1 cellular context compared by ENCODE assay signal in the genomic region with DNA sequence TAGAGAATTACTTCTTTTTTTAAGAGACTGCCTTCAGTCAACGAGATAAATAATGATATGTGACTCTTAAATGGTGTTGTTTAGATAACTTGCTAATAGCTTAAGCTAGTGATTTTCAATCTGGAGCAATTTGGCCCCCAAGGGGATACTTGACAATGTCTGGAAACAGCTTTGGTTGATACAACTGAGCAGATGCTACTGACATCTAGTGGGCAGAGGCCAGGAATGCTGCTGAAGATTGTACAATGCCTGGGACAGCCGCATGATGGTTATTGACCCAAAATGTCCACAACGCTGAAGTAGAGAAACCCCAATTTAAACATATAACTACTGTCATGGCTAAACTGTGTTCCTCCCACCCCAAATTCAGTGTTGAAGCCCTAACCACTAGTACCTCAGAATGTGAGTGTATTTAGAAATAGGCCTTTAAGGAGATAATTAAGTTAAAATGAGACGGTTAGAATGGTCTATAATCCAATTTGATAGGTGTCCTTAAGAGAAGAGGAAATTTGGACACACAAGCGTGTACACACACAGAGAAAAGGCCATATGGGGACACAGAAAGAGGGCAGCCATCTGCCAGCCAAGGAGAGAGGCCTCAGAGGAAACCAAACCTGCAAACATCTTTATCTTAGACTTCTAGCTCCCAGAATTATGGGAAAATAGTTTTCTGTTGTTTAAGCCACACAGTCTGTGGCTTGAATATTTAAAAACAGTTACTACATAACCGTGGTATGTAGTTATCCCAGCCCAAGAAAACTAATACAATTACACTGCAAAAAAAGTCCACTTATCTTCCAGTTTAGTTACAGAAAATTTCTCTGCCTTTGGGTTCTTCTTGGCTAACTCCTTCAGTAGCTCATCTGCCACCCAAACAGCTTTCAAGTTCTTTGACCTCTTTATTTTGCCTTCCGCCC.
TF ChIP-seq lines count a peak whose summit lies in the region.

No MANE protein-coding gene starts in this region.

TF ChIP-seq in endothelial cell of umbilical vein, 7 proteins besides CTCF, POLR2A, EP300 and RAD21:
- TF ChIP-seq, protein P1, sequence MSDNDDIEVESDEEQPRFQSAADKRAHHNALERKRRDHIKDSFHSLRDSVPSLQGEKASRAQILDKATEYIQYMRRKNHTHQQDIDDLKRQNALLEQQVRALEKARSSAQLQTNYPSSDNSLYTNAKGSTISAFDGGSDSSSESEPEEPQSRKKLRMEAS (IDR thresholded peaks at IDR 0.05; ENCODE audit: insufficient read depth, insufficient read length): no peak
- TF ChIP-seq JUN (IDR thresholded peaks at IDR 0.05; ENCODE audit: borderline replicate concordance, insufficient read depth, insufficient read length, low read depth): no peak
- no peak for TF ChIP-seq MYC (IDR thresholded peaks at IDR 0.05; ENCODE audit: low read depth, low read length)
- no peak for TF ChIP-seq POLR2AphosphoS5 (IDR thresholded peaks at IDR 0.05; ENCODE audit: insufficient read depth, low read depth, low read length)
- no peak for TF ChIP-seq EZH2 (IDR thresholded peaks at IDR 0.05; ENCODE audit: borderline replicate concordance, low read depth, low read length, severe bottlenecking)
- TF ChIP-seq FOS (IDR thresholded peaks at IDR 0.05; ENCODE audit: borderline replicate concordance, insufficient read depth, low read length): no peak
- TF ChIP-seq GATA2 (IDR thresholded peaks at IDR 0.05; ENCODE audit: insufficient read depth, insufficient read length, low read depth, low read length): no peak
TF ChIP-seq in endothelial cell of umbilical vein: peak in this region for 0.
